Comparison of ENCODE assay signal across 8 cellular contexts in the genomic region with DNA sequence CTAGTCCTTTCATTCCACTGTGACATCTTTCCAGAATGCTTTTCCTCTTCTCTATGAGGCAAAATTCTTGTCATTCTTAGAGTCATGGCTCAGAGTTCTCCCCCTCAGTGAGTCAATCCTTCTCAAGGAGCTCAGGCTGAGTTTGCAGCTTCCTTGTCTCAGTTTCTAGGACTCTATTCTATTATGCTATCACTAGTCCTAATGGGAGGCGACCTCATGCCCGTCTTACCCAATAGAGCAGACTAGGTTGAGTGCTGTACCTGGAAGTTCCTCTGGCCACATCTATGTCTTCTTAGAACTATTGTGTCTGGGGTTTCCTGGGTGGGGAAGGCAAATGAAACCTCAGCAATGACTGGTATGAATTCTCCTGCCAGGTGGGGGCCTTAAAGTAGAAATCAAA. TPM values are rescaled to one million over a fixed set of nuclear protein-coding genes. Genes with fewer than 3 reads are reported as not detected.
DNase-seq lines count a peak whose midpoint lies in the region; ATAC-seq lines count a peak whose summit lies in the region.

No MANE protein-coding gene starts in this region.

- H3K36me3 Mint-ChIP-seq in effector memory CD8-positive, alpha-beta T cell (ENCODE audit: insufficient read depth), result no peaks in the 10 kb centered on the region

- no peaks in the 10 kb centered on the region for H3K27me3 Mint-ChIP-seq in effector memory CD8-positive, alpha-beta T cell

- peaks cover 27 to 41% of the 10 kb centered on the region in 2 donors for H3K4me1 Mint-ChIP-seq in effector memory CD8-positive, alpha-beta T cell (ENCODE audit: low read depth in 2 of 2)

- H3K27ac Mint-ChIP-seq in effector memory CD8-positive, alpha-beta T cell, result peak overlapping the region; percentile 92

- H3K9me3 ChIP-seq in right cardiac atrium (ENCODE audit: control insufficient read depth, low read length), result no peaks in the 10 kb centered on the region

- no peak overlapping the region for H3K4me3 ChIP-seq in right cardiac atrium (ENCODE audit: low read length)

- peak; percentile 95 for DNase-seq in GM04503 (ENCODE audit: low read depth)
- DNase-seq in T-helper 9 cell, result peak; percentile 9
- peak in 2 of 3 experiments; percentile 11 to 14 for DNase-seq in effector memory CD8-positive, alpha-beta T cell
- peak; percentile 39 for DNase-seq in stimulated activated CD4-positive, alpha-beta T cell treated with anti-CD3 and anti-CD28 coated beads, Interleukin-2, amount 100 ng/mL, for 4 hours (ENCODE audit: low read depth)
- DNase-seq in NCI-H1436 treated with DMSO at 0.1 percent for 48 hours (lab: John Stamatoyannopoulos, UW), result no peak
- DNase-seq in right cardiac atrium, result no peak

- no peaks in the 10 kb centered on the region for H3K9me3 Mint-ChIP-seq in effector memory CD8-positive, alpha-beta T cell

- ATAC-seq in effector memory CD8-positive, alpha-beta T cell (replicated peaks), result peak; percentile 97
- ATAC-seq in HG03108 (IDR thresholded peaks at IDR 0.05; ENCODE audit: unreplicated experiment), result no peak
- no peak for ATAC-seq in GM19035 (IDR thresholded peaks at IDR 0.05; ENCODE audit: unreplicated experiment)
- ATAC-seq in right cardiac atrium, result no peak

- WGBS in right cardiac atrium, result 76% methylated on average over 2 of the region's 2 CpGs

- H3K27ac ChIP-seq in right cardiac atrium (ENCODE audit: low read length), result no peak overlapping the region

- peak overlapping the region; percentile 42 to 72 for H3K4me3 Mint-ChIP-seq in effector memory CD8-positive, alpha-beta T cell

- peaks cover 2% of the 10 kb centered on the region for H3K4me1 ChIP-seq in right cardiac atrium (ENCODE audit: control insufficient read depth, insufficient read depth, low read length)

- no peaks in the 10 kb centered on the region for H3K27me3 ChIP-seq in right cardiac atrium (ENCODE audit: control insufficient read depth, insufficient read depth)

- intact Hi-C loops in right cardiac atrium (cut with DNase I), result loop anchor here in 1 of 4 donors (10.0 kb wide), 1 partner anchor 509 kb away; no protein-coding TSS in a partner anchor

RNA-seq across cellular contexts. Expression of gene HAUS1, which starts 51.5 kb away (rescaled TPM):
- total RNA-seq in right cardiac atrium, result 10 to 100 TPM in 1 of 4 donors, 1 to 10 TPM in 3; 8.8 to 13.0 (median 9.2) TPM
- 15.0 TPM for polyA plus RNA-seq in right cardiac atrium

RNA-seq across cellular contexts. Expression of gene ATP5F1A, which starts 57.6 kb away (rescaled TPM):
- 1,000 to 10,000 TPM; 1,050 to 1,210 (median 1,148) TPM for total RNA-seq in right cardiac atrium
- polyA plus RNA-seq in right cardiac atrium, result 1,401 TPM

Comparison
In these comparisons a context has a peak if more than half of its experiments do, and no peak if none do; other contexts are left out.
1. DNase-seq: peak in GM04503 (single experiment), T-helper 9 cell (single experiment), effector memory CD8-positive, alpha-beta T cell (2 of 3) and stimulated activated CD4-positive, alpha-beta T cell treated with anti-CD3 and anti-CD28 coated beads, Interleukin-2, amount 100 ng/mL, for 4 hours (single experiment); none in NCI-H1436 treated with DMSO at 0.1 percent for 48 hours (single experiment) and right cardiac atrium (0 of 3).